1 cellular context compared by ENCODE assay signal in the genomic region with DNA sequence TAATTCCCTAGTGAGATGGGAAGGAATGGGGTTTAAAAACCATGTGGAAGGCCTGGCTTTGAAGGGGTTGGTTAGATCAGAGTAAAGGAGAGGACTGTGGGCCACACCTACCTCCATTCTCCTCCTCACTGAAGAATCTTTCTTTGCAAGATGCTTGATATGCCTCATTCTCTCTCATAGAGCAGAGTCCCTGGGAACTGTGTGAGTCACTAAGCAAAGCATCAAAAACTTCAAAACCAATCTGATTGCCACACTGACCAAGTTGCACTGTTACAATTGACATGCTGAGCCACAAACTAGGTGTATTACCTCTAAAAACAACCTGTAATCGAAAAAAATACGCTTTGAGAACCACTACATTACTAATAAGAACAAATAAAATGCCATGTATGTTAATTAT.
TF ChIP-seq lines count a peak whose summit lies in the region.

No MANE protein-coding gene starts in this region.

TF ChIP-seq in K562, 482 proteins besides CTCF, POLR2A, EP300 and RAD21:
- TF ChIP-seq, protein P1, sequence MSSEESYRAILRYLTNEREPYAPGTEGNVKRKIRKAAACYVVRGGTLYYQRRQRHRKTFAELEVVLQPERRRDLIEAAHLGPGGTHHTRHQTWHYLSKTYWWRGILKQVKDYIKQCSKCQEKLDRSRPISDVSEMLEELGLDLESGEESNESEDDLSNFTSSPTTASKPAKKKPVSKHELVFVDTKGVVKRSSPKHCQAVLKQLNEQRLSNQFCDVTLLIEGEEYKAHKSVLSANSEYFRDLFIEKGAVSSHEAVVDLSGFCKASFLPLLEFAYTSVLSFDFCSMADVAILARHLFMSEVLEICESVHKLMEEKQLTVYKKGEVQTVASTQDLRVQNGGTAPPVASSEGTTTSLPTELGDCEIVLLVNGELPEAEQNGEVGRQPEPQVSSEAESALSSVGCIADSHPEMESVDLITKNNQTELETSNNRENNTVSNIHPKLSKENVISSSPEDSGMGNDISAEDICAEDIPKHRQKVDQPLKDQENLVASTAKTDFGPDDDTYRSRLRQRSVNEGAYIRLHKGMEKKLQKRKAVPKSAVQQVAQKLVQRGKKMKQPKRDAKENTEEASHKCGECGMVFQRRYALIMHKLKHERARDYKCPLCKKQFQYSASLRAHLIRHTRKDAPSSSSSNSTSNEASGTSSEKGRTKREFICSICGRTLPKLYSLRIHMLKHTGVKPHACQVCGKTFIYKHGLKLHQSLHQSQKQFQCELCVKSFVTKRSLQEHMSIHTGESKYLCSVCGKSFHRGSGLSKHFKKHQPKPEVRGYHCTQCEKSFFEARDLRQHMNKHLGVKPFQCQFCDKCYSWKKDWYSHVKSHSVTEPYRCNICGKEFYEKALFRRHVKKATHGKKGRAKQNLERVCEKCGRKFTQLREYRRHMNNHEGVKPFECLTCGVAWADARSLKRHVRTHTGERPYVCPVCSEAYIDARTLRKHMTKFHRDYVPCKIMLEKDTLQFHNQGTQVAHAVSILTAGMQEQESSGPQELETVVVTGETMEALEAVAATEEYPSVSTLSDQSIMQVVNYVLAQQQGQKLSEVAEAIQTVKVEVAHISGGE (CRISPR knock-in tag; IDR thresholded peaks at IDR 0.05), result peak in 1 of 3 experiments; percentile 50; a peak in 1 of 6 replicates
- TF ChIP-seq RFX1 (IDR thresholded peaks at IDR 0.05), result no peak
